5 cellular contexts compared by ENCODE assay signal in the genomic region with DNA sequence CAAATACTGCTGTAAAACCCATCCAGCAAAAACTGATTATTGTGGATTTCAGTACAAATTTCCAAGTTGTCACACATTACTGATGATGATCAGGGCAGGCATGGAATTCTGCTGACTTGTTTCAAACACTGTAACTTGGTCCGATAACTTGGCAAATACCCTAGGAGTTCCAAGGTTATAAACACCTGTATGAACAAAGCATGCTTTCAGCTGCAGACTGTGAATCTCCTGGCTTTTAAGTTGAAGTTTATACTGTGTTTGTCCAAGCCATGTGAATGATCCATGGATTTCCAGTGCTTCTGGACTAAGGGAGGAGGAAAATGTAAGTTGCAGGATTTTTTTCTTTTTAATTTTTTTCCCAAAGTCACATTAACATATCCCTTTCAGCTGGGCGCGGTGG.
"Had no signal": no experiment of that assay in that cellular context is flagged by ENCODE, and none has a peak within 500 bp of the region (broad histone marks: within the 10 kb centered on the region; RNA-seq: fewer than 3 reads in every experiment).

No MANE protein-coding gene starts in this region.

- H2AFZ ChIP-seq: GM23338 had no signal

- H3K27ac ChIP-seq: HL-60 had no signal

- DNase-seq: H9, HCEC 1CT, IMR-90 had no signal

- ATAC-seq: GM23338 had no signal

- H3K4me3 ChIP-seq: GM23338 had no signal

- H3K4me2 ChIP-seq: GM23338 had no signal
